Comparison of ENCODE assay signal across 29 cellular contexts in the genomic region with DNA sequence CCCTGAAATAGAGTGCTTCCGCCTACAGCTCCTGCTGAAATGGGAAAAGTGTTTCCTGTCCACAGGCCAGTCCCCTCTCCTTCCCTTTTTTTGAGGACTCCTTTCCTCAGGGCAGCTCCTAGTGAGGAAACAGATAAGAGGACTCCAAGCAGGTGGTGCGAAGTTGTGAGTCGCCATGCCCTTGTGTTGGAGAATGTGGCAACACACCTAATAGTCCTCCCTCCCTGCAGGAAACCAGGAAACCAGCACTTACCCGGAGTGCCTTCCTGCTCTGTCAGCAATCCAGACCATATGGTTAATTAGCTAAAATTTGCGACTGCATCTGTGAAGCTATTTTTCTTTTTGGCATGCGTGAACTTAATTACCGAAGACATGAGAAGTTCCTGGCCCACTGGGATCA.
"Had no signal": no experiment of that assay in that cellular context is flagged by ENCODE, and none has a peak within 500 bp of the region (broad histone marks: within the 10 kb centered on the region; RNA-seq: fewer than 3 reads in every experiment).

No MANE protein-coding gene starts in this region.

- DNase-seq: activated B cell treated with CpG ODN at 0.5 μM for 24 hours; activated CD4-positive, alpha-beta T cell treated with anti-CD3 and anti-CD28 coated beads for 36 hours; activated CD8-positive, alpha-beta memory T cell treated with anti-CD3 and anti-CD28 coated beads, Interleukin-2, amount 10 ng/mL, durations not matched to agents 7 days and 5 days; activated CD8-positive, alpha-beta T cell treated with anti-CD3 and anti-CD28 coated beads, Interleukin-2, amount 10 ng/mL, durations not matched to agents 7 days and 5 days; activated T-cell treated with anti-CD3 and anti-CD28 coated beads, Interleukin-2, amount 50 U/mL, for 48 hours; anterior cingulate cortex; cortex of kidney; effector memory CD8-positive, alpha-beta T cell; esophagus squamous epithelium; foreskin melanocyte; heart right ventricle; kidney glomerular epithelial cell; lower lobe of right lung; mesenchymal stem cell; natural killer cell; occipital lobe; psoas muscle; stimulated activated CD4-positive, alpha-beta T cell treated with anti-CD3 and anti-CD28 coated beads, Interleukin-1b, Interleukin-23, amount 100 ng/mL, for 48 hours; stimulated activated CD4-positive, alpha-beta T cell treated with anti-CD3 and anti-CD28 coated beads, Interleukin-4, amount 100 ng/mL, for 4 hours; stimulated activated CD8-positive, alpha-beta memory T cell treated with anti-CD3 and anti-CD28 coated beads, Interleukin-4, amount 100 ng/mL, for 48 hours; stimulated activated naive CD8-positive, alpha-beta T cell treated with anti-CD3 and anti-CD28 coated beads, Interleukin-15, amount 100 ng/mL, for 72 hours; upper lobe of right lung had no signal

- H3K36me3 ChIP-seq: esophagus squamous epithelium, heart right ventricle, lower lobe of right lung, neural progenitor cell, upper lobe of right lung had no signal

- H3K4me3 Mint-ChIP-seq: activated B cell treated with CpG ODN at 0.5 μM for 24 hours; activated CD4-positive, alpha-beta T cell treated with anti-CD3 and anti-CD28 coated beads for 36 hours; activated CD8-positive, alpha-beta memory T cell treated with anti-CD3 and anti-CD28 coated beads, Interleukin-2, amount 10 ng/mL, durations not matched to agents 7 days and 5 days; activated CD8-positive, alpha-beta T cell treated with anti-CD3 and anti-CD28 coated beads, Interleukin-2, amount 10 ng/mL, durations not matched to agents 7 days and 5 days; effector memory CD8-positive, alpha-beta T cell; natural killer cell; neural progenitor cell; stimulated activated memory B cell treated with anti-CD40 and anti-IgM and Interleukin-4, amounts not matched to agents 10 μg/mL and 1 μg/mL and 100 μg/mL, for 72 hours; stimulated activated naive CD8-positive, alpha-beta T cell treated with anti-CD3 and anti-CD28 coated beads, Interleukin-15, amount 100 ng/mL, for 72 hours had no signal

- H3K4me1 ChIP-seq: esophagus squamous epithelium, heart right ventricle, lower lobe of right lung, parathyroid adenoma, psoas muscle, upper lobe of right lung had no signal

- H3K36me3 Mint-ChIP-seq: activated CD8-positive, alpha-beta memory T cell treated with anti-CD3 and anti-CD28 coated beads, Interleukin-2, amount 10 ng/mL, durations not matched to agents 7 days and 5 days; natural killer cell; neural progenitor cell; stimulated activated memory B cell treated with anti-CD40 and anti-IgM and Interleukin-4, amounts not matched to agents 10 μg/mL and 1 μg/mL and 100 μg/mL, for 72 hours had no signal

- H2AFZ ChIP-seq: neural progenitor cell, parathyroid adenoma had no signal

- H3K27ac Mint-ChIP-seq: activated B cell treated with CpG ODN at 0.5 μM for 24 hours; activated CD4-positive, alpha-beta T cell treated with anti-CD3 and anti-CD28 coated beads for 36 hours; activated CD8-positive, alpha-beta memory T cell treated with anti-CD3 and anti-CD28 coated beads, Interleukin-2, amount 10 ng/mL, durations not matched to agents 7 days and 5 days; activated CD8-positive, alpha-beta T cell treated with anti-CD3 and anti-CD28 coated beads, Interleukin-2, amount 10 ng/mL, durations not matched to agents 7 days and 5 days; activated naive CD4-positive, alpha-beta T cell treated with anti-CD3 and anti-CD28 coated beads, Interleukin-2, amount 50 U/mL, for 72 hours; activated T-helper 2 cell treated with anti-CD3 and anti-CD28 coated beads, Interferon-gamma antibody, Interleukin-2, Interleukin-4, amounts not matched to agents 10 μg/mL and 5 μg/mL and 100 μg/mL, durations not matched to agents 14 hours and 24 hours and 36 hours; effector memory CD8-positive, alpha-beta T cell; natural killer cell; neural progenitor cell; stimulated activated memory B cell treated with anti-CD40 and anti-IgM and Interleukin-4, amounts not matched to agents 10 μg/mL and 1 μg/mL and 100 μg/mL, for 72 hours; stimulated activated naive CD8-positive, alpha-beta T cell treated with anti-CD3 and anti-CD28 coated beads, Interleukin-15, amount 100 ng/mL, for 72 hours had no signal

- H3K79me2 ChIP-seq: parathyroid adenoma had no signal

- H3K4me1 Mint-ChIP-seq: activated CD4-positive, alpha-beta T cell treated with anti-CD3 and anti-CD28 coated beads for 36 hours; activated CD8-positive, alpha-beta memory T cell treated with anti-CD3 and anti-CD28 coated beads, Interleukin-2, amount 10 ng/mL, durations not matched to agents 7 days and 5 days; natural killer cell; stimulated activated naive CD8-positive, alpha-beta T cell treated with anti-CD3 and anti-CD28 coated beads, Interleukin-15, amount 100 ng/mL, for 72 hours had no signal

- H3K9me3 ChIP-seq: esophagus squamous epithelium, lower lobe of right lung, psoas muscle, upper lobe of right lung had no signal

- H3K4me2 ChIP-seq: neural progenitor cell, smooth muscle cell had no signal

- H3K27me3 ChIP-seq: esophagus squamous epithelium, heart right ventricle, neural progenitor cell, upper lobe of right lung had no signal

- H3K4me3 ChIP-seq: esophagus squamous epithelium, heart right ventricle, lower lobe of right lung, neural progenitor cell, psoas muscle, smooth muscle cell, upper lobe of right lung had no signal

- H3K9me3 Mint-ChIP-seq: activated T-helper 2 cell treated with anti-CD3 and anti-CD28 coated beads, Interferon-gamma antibody, Interleukin-2, Interleukin-4, amounts not matched to agents 10 μg/mL and 5 μg/mL and 100 μg/mL, durations not matched to agents 14 hours and 24 hours and 36 hours had no signal

- H3K27ac ChIP-seq: esophagus squamous epithelium, heart right ventricle, lower lobe of right lung, neural progenitor cell, parathyroid adenoma, psoas muscle, upper lobe of right lung had no signal

- ATAC-seq: activated CD4-positive, alpha-beta T cell treated with anti-CD3 and anti-CD28 coated beads for 36 hours; activated CD8-positive, alpha-beta memory T cell treated with anti-CD3 and anti-CD28 coated beads, Interleukin-2, amount 10 ng/mL, durations not matched to agents 7 days and 5 days; activated CD8-positive, alpha-beta T cell treated with anti-CD3 and anti-CD28 coated beads, Interleukin-2, amount 10 ng/mL, durations not matched to agents 7 days and 5 days; activated naive CD4-positive, alpha-beta T cell treated with anti-CD3 and anti-CD28 coated beads, Interleukin-2, amount 50 U/mL, for 72 hours; effector memory CD8-positive, alpha-beta T cell; heart right ventricle; left lobe of liver; lower lobe of right lung; natural killer cell; psoas muscle; stimulated activated memory B cell treated with anti-CD40 and anti-IgM and Interleukin-4, amounts not matched to agents 10 μg/mL and 1 μg/mL and 100 μg/mL, for 72 hours; stimulated activated naive CD8-positive, alpha-beta T cell treated with anti-CD3 and anti-CD28 coated beads, Interleukin-15, amount 100 ng/mL, for 72 hours; upper lobe of right lung had no signal

- H3K27me3 Mint-ChIP-seq: stimulated activated memory B cell treated with anti-CD40 and anti-IgM and Interleukin-4, amounts not matched to agents 10 μg/mL and 1 μg/mL and 100 μg/mL, for 72 hours had no signal
